ENCODE assay signal across 37 cellular contexts in the genomic region with DNA sequence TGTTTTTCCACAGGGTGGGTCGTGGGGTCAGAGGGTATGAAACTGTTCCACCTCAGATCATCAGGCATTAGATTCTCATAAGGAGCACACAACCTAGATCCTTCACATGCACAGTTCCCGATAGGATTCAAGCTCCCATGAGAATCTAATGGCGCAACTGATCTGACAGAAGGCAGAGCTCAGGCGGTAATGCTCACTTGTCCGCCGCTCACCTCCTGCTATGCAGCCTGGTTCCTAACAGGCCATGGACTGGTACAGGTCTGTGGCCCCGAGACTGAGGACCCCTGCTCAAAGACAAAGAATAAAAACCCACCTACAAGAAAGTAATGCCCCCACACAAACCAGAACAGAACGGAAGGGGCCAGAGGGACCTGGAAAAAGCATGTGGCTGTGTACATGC.
"Had no signal": no experiment of that assay in that cellular context is flagged by ENCODE, and none has a peak within 500 bp of the region (broad histone marks: within the 10 kb centered on the region; RNA-seq: fewer than 3 reads in every experiment).

No MANE protein-coding gene starts in this region.

- H3K4me1 ChIP-seq: Peyer's patch, SJSA1 had no signal

- H3K9ac ChIP-seq: SK-N-SH had no signal

- H3K27me3 ChIP-seq: MG63, Peyer's patch had no signal

- ATAC-seq: activated CD8-positive, alpha-beta T cell treated with anti-CD3 and anti-CD28 coated beads, Interleukin-2, amount 10 ng/mL, durations not matched to agents 7 days and 5 days; activated naive CD8-positive, alpha-beta T cell treated with anti-CD3 and anti-CD28 coated beads, Interleukin-2, amount 50 U/mL, for 24 hours; PC-3; WTC11 had no signal

- H3K27ac ChIP-seq: Peyer's patch, SJSA1 had no signal

- H3K27ac Mint-ChIP-seq: activated CD4-positive, alpha-beta T cell treated with anti-CD3 and anti-CD28 coated beads for 36 hours; activated CD4-positive, alpha-beta T cell treated with anti-CD3 and anti-CD28 coated beads, Interleukin-2, amount 10 ng/mL, durations not matched to agents 7 days and 5 days; activated CD8-positive, alpha-beta T cell treated with anti-CD3 and anti-CD28 coated beads, Interleukin-2, amount 10 ng/mL, durations not matched to agents 7 days and 5 days; activated naive CD4-positive, alpha-beta T cell treated with anti-CD3 and anti-CD28 coated beads, Interleukin-2, amount 10 ng/mL, durations not matched to agents 7 days and 5 days; activated naive CD8-positive, alpha-beta T cell treated with anti-CD3 and anti-CD28 coated beads, Interleukin-2, amount 50 U/mL, for 24 hours; brain; T-helper 1 cell treated with Interleukin-12 subunit alpha and Interleukin-12 subunit beta and Interleukin-4 antibody, amounts not matched to agents 30 μg/mL and 1 μg/mL, for 36 hours; T-helper 2 cell treated with Interferon-gamma antibody and Interleukin-4, amounts not matched to agents 5 μg/mL and 100 μg/mL, for 36 hours; WTC11 had no signal

- H3K4me3 Mint-ChIP-seq: activated CD4-positive, alpha-beta T cell treated with anti-CD3 and anti-CD28 coated beads for 36 hours; activated CD4-positive, alpha-beta T cell treated with anti-CD3 and anti-CD28 coated beads, Interleukin-2, amount 10 ng/mL, durations not matched to agents 7 days and 5 days; activated CD8-positive, alpha-beta T cell treated with anti-CD3 and anti-CD28 coated beads, Interleukin-2, amount 10 ng/mL, durations not matched to agents 7 days and 5 days; activated naive CD4-positive, alpha-beta T cell treated with anti-CD3 and anti-CD28 coated beads, Interleukin-2, amount 10 ng/mL, durations not matched to agents 7 days and 5 days; activated naive CD8-positive, alpha-beta T cell treated with anti-CD3 and anti-CD28 coated beads, Interleukin-2, amount 50 U/mL, for 24 hours; brain; T-helper 1 cell treated with Interleukin-12 subunit alpha and Interleukin-12 subunit beta and Interleukin-4 antibody, amounts not matched to agents 30 μg/mL and 1 μg/mL, for 36 hours; T-helper 2 cell treated with Interferon-gamma antibody and Interleukin-4, amounts not matched to agents 5 μg/mL and 100 μg/mL, for 36 hours; WTC11 had no signal

- DNase-seq: activated CD4-positive, alpha-beta T cell treated with anti-CD3 and anti-CD28 coated beads for 36 hours; activated CD4-positive, alpha-beta T cell treated with anti-CD3 and anti-CD28 coated beads, Interleukin-2, amount 10 ng/mL, durations not matched to agents 7 days and 5 days; activated CD4-positive, alpha-beta T cell treated with anti-CD3 and anti-CD28 coated beads, Interleukin-2, amount 50 U/mL, for 48 hours; activated CD8-positive, alpha-beta memory T cell treated with anti-CD3 and anti-CD28 coated beads, Interleukin-2, amount 50 U/mL, for 48 hours; activated CD8-positive, alpha-beta T cell treated with anti-CD3 and anti-CD28 coated beads, Interleukin-2, amount 10 ng/mL, durations not matched to agents 7 days and 5 days; activated effector memory CD4-positive, alpha-beta T cell treated with Interleukin-2 at 50 U/mL for 16 hours; activated naive CD4-positive, alpha-beta T cell treated with anti-CD3 and anti-CD28 coated beads, Interleukin-2, amount 10 ng/mL, durations not matched to agents 7 days and 5 days; activated naive CD8-positive, alpha-beta T cell treated with anti-CD3 and anti-CD28 coated beads, Interleukin-2, amount 50 U/mL, for 24 hours; activated T-cell treated with anti-CD3 and anti-CD28 coated beads, Interleukin-2, amount 50 U/mL, for 48 hours; anterior cingulate cortex; caudate nucleus; cerebellar nuclear complex; Kasumi-1; KG1; MG63; NCI-H1048; NCI-H1436 treated with DMSO at 0.1 percent for 48 hours; NCI-H1694 treated with DMSO at 0.1 percent for 48 hours; NCI-H2029; NCI-H2107; NCI-H2171; NCI-H510A; NCI-H526; NCI-H748 treated with DMSO at 0.1 percent for 48 hours; NK-92 treated with Interleukin-12 subunit alpha and Interleukin-12 subunit beta, amount 100 ng/mL, for 24 hours; PC-3; Peyer's patch; RPMI8226; SHP77 treated with DMSO at 0.1 percent for 48 hours; SK-N-SH had no signal

- H3K4me3 ChIP-seq: MG63, Peyer's patch, SJSA1 had no signal

- H3K36me3 Mint-ChIP-seq: activated naive CD4-positive, alpha-beta T cell treated with anti-CD3 and anti-CD28 coated beads, Interleukin-2, amount 10 ng/mL, durations not matched to agents 7 days and 5 days; brain had no signal

- H3K9me3 ChIP-seq: MG63, Peyer's patch, SJSA1, SK-N-SH had no signal

- H3K4me2 ChIP-seq: SK-N-SH had no signal

- H3K27me3 Mint-ChIP-seq: activated CD4-positive, alpha-beta T cell treated with anti-CD3 and anti-CD28 coated beads for 36 hours; activated naive CD8-positive, alpha-beta T cell treated with anti-CD3 and anti-CD28 coated beads, Interleukin-2, amount 50 U/mL, for 24 hours had no signal

- FAIRE-seq: bronchial epithelial cell, TTC549 had no signal

- H3K9me3 Mint-ChIP-seq: activated naive CD4-positive, alpha-beta T cell treated with anti-CD3 and anti-CD28 coated beads, Interleukin-2, amount 10 ng/mL, durations not matched to agents 7 days and 5 days; T-helper 1 cell treated with Interleukin-12 subunit alpha and Interleukin-12 subunit beta and Interleukin-4 antibody, amounts not matched to agents 30 μg/mL and 1 μg/mL, for 36 hours; T-helper 2 cell treated with Interferon-gamma antibody and Interleukin-4, amounts not matched to agents 5 μg/mL and 100 μg/mL, for 36 hours had no signal

- H3K36me3 ChIP-seq: MG63, Peyer's patch, SJSA1 had no signal
